Comparison of ENCODE assay signal across 21 cellular contexts in the genomic region with DNA sequence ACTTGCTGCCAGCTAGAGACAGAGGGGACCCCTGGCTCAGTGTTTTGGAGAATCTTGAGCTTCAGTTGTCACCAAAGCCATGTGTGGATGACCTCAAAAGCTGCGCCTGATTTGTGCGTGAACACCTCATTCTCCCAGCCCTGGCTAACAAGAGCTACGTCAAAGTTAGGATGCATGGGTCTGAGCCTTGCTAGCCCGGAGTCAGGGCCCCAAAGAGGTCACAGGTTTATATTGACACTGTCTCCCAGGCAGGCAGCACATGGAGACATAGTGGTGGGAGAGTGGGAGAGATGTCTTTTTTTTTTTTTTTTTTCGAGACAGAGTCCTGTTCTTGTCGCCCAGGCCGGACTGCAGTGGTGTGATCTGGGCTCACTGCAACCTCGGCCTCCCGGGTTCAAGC.
"Had no signal": no experiment of that assay in that cellular context is flagged by ENCODE, and none has a peak within 500 bp of the region (broad histone marks: within the 10 kb centered on the region; RNA-seq: fewer than 3 reads in every experiment).

No MANE protein-coding gene starts in this region.

- H3K27me3 ChIP-seq: brain microvascular endothelial cell, pancreas, transverse colon had no signal

- H3K9me3 Mint-ChIP-seq: stimulated activated naive B cell treated with anti-CD40 and anti-IgM and Interleukin-4, amounts not matched to agents 10 μg/mL and 1 μg/mL and 100 μg/mL, for 72 hours had no signal

- ATAC-seq: right cardiac atrium; stimulated activated naive B cell treated with anti-CD40 and anti-IgM and Interleukin-4, amounts not matched to agents 10 μg/mL and 1 μg/mL and 100 μg/mL, for 72 hours had no signal

- H3K36me3 Mint-ChIP-seq: stimulated activated naive B cell treated with anti-CD40 and anti-IgM and Interleukin-4, amounts not matched to agents 10 μg/mL and 1 μg/mL and 100 μg/mL, for 72 hours had no signal

- H3K4me3 ChIP-seq: esophagus muscularis mucosa, left ventricle myocardium inferior, pancreas, transverse colon had no signal

- H3K27ac Mint-ChIP-seq: activated T-helper 1 cell treated with anti-CD3 and anti-CD28 coated beads, Interleukin-12 subunit alpha, Interleukin-12 subunit beta, Interleukin-2, Interleukin-4 antibody, amounts not matched to agents 30 ng/mL and 10 ng/mL and 1 ng/mL, durations not matched to agents 14 hours and 24 hours and 36 hours; nephron progenitor cell; stimulated activated naive B cell treated with anti-CD40 and anti-IgM and Interleukin-4, amounts not matched to agents 10 μg/mL and 1 μg/mL and 100 μg/mL, for 72 hours had no signal

- H3K4me1 ChIP-seq: esophagus muscularis mucosa, left ventricle myocardium inferior, pancreas had no signal

- H3K9me3 ChIP-seq: esophagus muscularis mucosa, pancreas, transverse colon had no signal

- H3K36me3 ChIP-seq: brain microvascular endothelial cell, esophagus muscularis mucosa, left ventricle myocardium inferior, pancreas, transverse colon had no signal

- H3K27ac ChIP-seq: brain microvascular endothelial cell, esophagus muscularis mucosa, left ventricle myocardium inferior, pancreas, transverse colon had no signal

- H3K4me3 Mint-ChIP-seq: activated T-helper 1 cell treated with anti-CD3 and anti-CD28 coated beads, Interleukin-12 subunit alpha, Interleukin-12 subunit beta, Interleukin-2, Interleukin-4 antibody, amounts not matched to agents 30 ng/mL and 10 ng/mL and 1 ng/mL, durations not matched to agents 14 hours and 24 hours and 36 hours; nephron progenitor cell; stimulated activated naive B cell treated with anti-CD40 and anti-IgM and Interleukin-4, amounts not matched to agents 10 μg/mL and 1 μg/mL and 100 μg/mL, for 72 hours had no signal

- DNase-seq: activated CD4-positive, alpha-beta T cell treated with anti-CD3 and anti-CD28 coated beads for 1 hour; activated CD4-positive, alpha-beta T cell treated with anti-CD3 and anti-CD28 coated beads, Interleukin-2, amount 50 U/mL, for 1 hour; activated gamma-delta T cell; activated naive CD4-positive, alpha-beta T cell treated with anti-CD3 and anti-CD28 coated beads, Interleukin-2, amount 50 U/mL, for 16 hours; aorta; brain microvascular endothelial cell; caudate nucleus; effector memory CD4-positive, alpha-beta T cell; glutamatergic neuron; hippocampal formation; kidney glomerular epithelial cell; left ventricle myocardium inferior; nephron progenitor cell; pancreas; right cardiac atrium; stimulated activated CD4-positive, alpha-beta T cell treated with anti-CD3 and anti-CD28 coated beads, Interleukin-12 subunit alpha, Interleukin-12 subunit beta, amount 100 ng/mL, for 4 hours; stimulated activated naive B cell treated with anti-CD40 and anti-IgM and Interleukin-4, amounts not matched to agents 10 μg/mL and 1 μg/mL and 100 μg/mL, for 72 hours; T-helper 9 cell; transverse colon had no signal

- H3K27me3 Mint-ChIP-seq: stimulated activated naive B cell treated with anti-CD40 and anti-IgM and Interleukin-4, amounts not matched to agents 10 μg/mL and 1 μg/mL and 100 μg/mL, for 72 hours had no signal
